22 cellular contexts compared by ENCODE assay signal in genomic region chr5:170907758-170908157, GRCh38. TPM values are rescaled to one million over a fixed set of nuclear protein-coding genes. Genes with fewer than 3 reads are reported as not detected.
A peak's percentile ranks its signal among the peaks of the same experiment; 100 is the strongest.
DNase-seq lines count a peak whose midpoint lies in the region; ATAC-seq, FAIRE-seq and TF ChIP-seq lines count a peak whose summit lies in the region.
"Had no signal": no experiment of that assay in that cellular context is flagged by ENCODE, and none has a peak within 500 bp of the region (broad histone marks: within the 10 kb centered on the region; RNA-seq: fewer than 3 reads in every experiment).

No MANE protein-coding gene starts in this region.

- H3K4me1 ChIP-seq in mesenchymal stem cell (ENCODE audit: control insufficient read depth, insufficient read depth, low read depth, low read length), result no peaks in the 10 kb centered on the region
- H3K4me1 ChIP-seq: parathyroid adenoma, suprapubic skin had no signal

- H2BK5ac ChIP-seq in mesenchymal stem cell (ENCODE audit: low read depth, low read length, poor library complexity, severe bottlenecking), result no peak overlapping the region

- H2BK12ac ChIP-seq in mesenchymal stem cell (ENCODE audit: low read length in 2 of 2), result no peak overlapping the region

- DNase-seq in GM19239 (ENCODE audit: insufficient read length, low spot score) (no peak), RCC 7860 (ENCODE audit: low spot score) (peak; percentile 3), choroid plexus epithelial cell (ENCODE audit: low read depth) (peak; percentile 71), mesenchymal stem cell (peak; percentile 80), NCI-H524 (lab: John Stamatoyannopoulos, UW) (no peak), GF-D8 (lab: John Stamatoyannopoulos, UW) (no peak), cardiac septum (ENCODE audit: low spot score) (no peak)
- no peak for DNase-seq in stimulated activated naive CD8-positive, alpha-beta T cell treated with anti-CD3 and anti-CD28 coated beads, Interleukin-15, Interleukin-2, amounts not matched to agents 100 U/mL and 50 U/mL, for 24 hours
- DNase-seq: activated CD4-positive, alpha-beta memory T cell treated with anti-CD3 and anti-CD28 coated beads for 36 hours; activated T-cell treated with anti-CD3 and anti-CD28 coated beads, Interleukin-2, amount 50 U/mL, for 24 hours; glutamatergic neuron; GOT3; naive thymus-derived CD4-positive, alpha-beta T cell; NCI-H146; NCI-H2227 treated with DMSO at 0.1 percent for 48 hours; small intestine; stimulated activated CD4-positive, alpha-beta T cell treated with anti-CD3 and anti-CD28 coated beads, Interleukin-4, amount 100 ng/mL, for 24 hours; WERI-Rb-1 had no signal

- H3K9me3 ChIP-seq in mesenchymal stem cell (ENCODE audit: control insufficient read depth, low read length), result peaks cover 19% of the 10 kb centered on the region
- H3K9me3 ChIP-seq: suprapubic skin had no signal

- H3K9ac ChIP-seq in mesenchymal stem cell (ENCODE audit: low read length), result no peak overlapping the region
- H3K9ac ChIP-seq: parathyroid adenoma had no signal

- H3K4ac ChIP-seq in mesenchymal stem cell (ENCODE audit: low read depth in 1 of 2, low read length in 2 of 2), result no peak overlapping the region

- H3K18ac ChIP-seq in mesenchymal stem cell (ENCODE audit: low read depth in 1 of 2, low read length in 2 of 2), result no peak overlapping the region

- H2BK120ac ChIP-seq in mesenchymal stem cell (ENCODE audit: low read depth, low read length), result no peak overlapping the region

- ATAC-seq in stimulated activated naive CD8-positive, alpha-beta T cell treated with anti-CD3 and anti-CD28 coated beads, Interleukin-15, Interleukin-2, amounts not matched to agents 100 U/mL and 50 U/mL, for 24 hours, result no peak
- ATAC-seq: naive thymus-derived CD4-positive, alpha-beta T cell had no signal

- FAIRE-seq in GM19239 (lab: Jason Lieb, UNC) (peak; percentile 54), RCC 7860 (lab: Jason Lieb, UNC) (no peak)
- FAIRE-seq: GM12891, small intestine had no signal

- no peak overlapping the region for H4K91ac ChIP-seq in mesenchymal stem cell (ENCODE audit: low read length)

- H3K14ac ChIP-seq in mesenchymal stem cell (ENCODE audit: low read length in 2 of 2), result no peak overlapping the region

- no peak overlapping the region for H2AFZ ChIP-seq in mesenchymal stem cell (ENCODE audit: low read depth, low read length)
- H2AFZ ChIP-seq: parathyroid adenoma had no signal

- peaks cover 0 to 3% of the 10 kb centered on the region in 2 experiments for H3K36me3 ChIP-seq in mesenchymal stem cell (ENCODE audit: control insufficient read depth in 1 of 2, insufficient read depth in 2 of 2, low read depth in 1 of 2, low read length in 2 of 2)
- H3K36me3 ChIP-seq: suprapubic skin had no signal

- peaks cover 2% of the 10 kb centered on the region for H3K79me1 ChIP-seq in mesenchymal stem cell (replicated peaks; ENCODE audit: low read length, poor library complexity, severe bottlenecking)

- TF ChIP-seq CTCF in choroid plexus epithelial cell (conservative IDR thresholded peaks at IDR 0.05; ENCODE audit: low read depth, low read length), result no peak

- intact Hi-C loops in cardiac septum (cut with DNase I), result no loop called here

- H3K4me3 ChIP-seq in choroid plexus epithelial cell (ENCODE audit: low read depth, low read length) (no peak overlapping the region), mesenchymal stem cell (ENCODE audit: insufficient read depth in 1 of 2, low read depth in 1 of 2, low read length in 2 of 2) (no peak overlapping the region)
- H3K4me3 ChIP-seq: lung, suprapubic skin had no signal

- H4K8ac ChIP-seq in mesenchymal stem cell (ENCODE audit: low read length), result no peak overlapping the region

- no peak overlapping the region for H2AK5ac ChIP-seq in mesenchymal stem cell (ENCODE audit: low read length, severe bottlenecking)

- H3K27ac ChIP-seq in mesenchymal stem cell (ENCODE audit: low read length, poor library complexity, severe bottlenecking), result no peak overlapping the region
- H3K27ac ChIP-seq: parathyroid adenoma, suprapubic skin, WERI-Rb-1 had no signal

- H2BK15ac ChIP-seq in mesenchymal stem cell (ENCODE audit: low read depth, poor library complexity, severe bottlenecking), result no peak overlapping the region

- no peaks in the 10 kb centered on the region for H3K27me3 ChIP-seq in mesenchymal stem cell (ENCODE audit: control insufficient read depth in 1 of 2, insufficient read depth in 1 of 2, low read length in 2 of 2)
- H3K27me3 ChIP-seq: suprapubic skin had no signal

- H3K23ac ChIP-seq in mesenchymal stem cell (ENCODE audit: low read length in 2 of 2), result no peak overlapping the region

- no peak overlapping the region for H3K4me2 ChIP-seq in mesenchymal stem cell (ENCODE audit: low read length, poor library complexity, severe bottlenecking)

- WGBS in mesenchymal stem cell, result no CpG with 5 or more reads among the region's 1 CpG

RNA-seq across cellular contexts. Expression of gene RANBP17, which starts 45.9 kb away (rescaled TPM):
- polyA plus RNA-seq in mesenchymal stem cell (2013, experiment 1 of 2), result 3.8 TPM
- 3.5 TPM for polyA plus RNA-seq in mesenchymal stem cell (2013, experiment 2 of 2)
- total RNA-seq in cardiac septum, result 9.9 TPM
- total RNA-seq: activated CD4-positive, alpha-beta memory T cell treated with anti-CD3 and anti-CD28 coated beads for 36 hours had no signal
- polyA plus RNA-seq: naive thymus-derived CD4-positive, alpha-beta T cell had no signal

Comparison
In these comparisons a context has a peak if more than half of its experiments do, and no peak if none do; other contexts are left out.
1. DNase-seq: peak in RCC 7860 (single experiment), choroid plexus epithelial cell (single experiment) and mesenchymal stem cell (single experiment); none in GM19239 (single experiment), NCI-H524 (0 of 2), GF-D8 (single experiment), cardiac septum (single experiment) and stimulated activated naive CD8-positive, alpha-beta T cell treated with anti-CD3 and anti-CD28 coated beads, Interleukin-15, Interleukin-2, amounts not matched to agents 100 U/mL and 50 U/mL, for 24 hours (single experiment).